Comparison of ENCODE assay signal across 1 cellular context in genomic region chr13:40064154-40064713, GRCh38.
TF ChIP-seq lines count a peak whose summit lies in the region.

No MANE protein-coding gene starts in this region.

TF ChIP-seq in HepG2, 621 proteins besides CTCF, POLR2A, EP300 and RAD21 (continued from another document and continues in another):
- TF ChIP-seq RERE (CRISPR knock-in tag; IDR thresholded peaks at IDR 0.05; ENCODE audit: low read depth) (0 out of 2 replicates have a peak, but pooled peaks have one; percentile 1), ATRX (CRISPR knock-in tag; IDR thresholded peaks at IDR 0.05; ENCODE audit: borderline replicate concordance) (no peak), BCL6 (CRISPR knock-in tag; IDR thresholded peaks at IDR 0.05) (peak; percentile 74), TAF1 (CRISPR knock-in tag; IDR thresholded peaks at IDR 0.05) (no peak), IRF2 (CRISPR knock-in tag; IDR thresholded peaks at IDR 0.05) (0 out of 2 replicates have a peak, but pooled peaks have one; percentile 17), ZNF205 (CRISPR knock-in tag; IDR thresholded peaks at IDR 0.05) (no peak), ISL2 (CRISPR knock-in tag; IDR thresholded peaks at IDR 0.05) (peak; percentile 62; the same call in 1 of the 2 replicates), ARNTL (CRISPR knock-in tag; IDR thresholded peaks at IDR 0.05) (no peak), NCOA2 (CRISPR knock-in tag; IDR thresholded peaks at IDR 0.05) (peak; percentile 15; the same call in 1 of the 2 replicates), PRMT3 (CRISPR knock-in tag; IDR thresholded peaks at IDR 0.05; ENCODE audit: borderline replicate concordance, low read depth) (no peak), ZNF879 (CRISPR knock-in tag; IDR thresholded peaks at IDR 0.05) (no peak), ETV5 (CRISPR knock-in tag; IDR thresholded peaks at IDR 0.05; ENCODE audit: borderline replicate concordance) (peak; percentile 27; the same call in 1 of the 2 replicates), ZNF891 (CRISPR knock-in tag; IDR thresholded peaks at IDR 0.05) (no peak), ZNF556 (CRISPR knock-in tag; IDR thresholded peaks at IDR 0.05; ENCODE audit: borderline replicate concordance) (no peak), ZNF691 (CRISPR knock-in tag; IDR thresholded peaks at IDR 0.05; ENCODE audit: borderline replicate concordance, low read depth) (no peak), ELF3 (CRISPR knock-in tag; IDR thresholded peaks at IDR 0.05) (0 out of 2 replicates have a peak, but pooled peaks have one; percentile 18), ZNF644 (CRISPR knock-in tag; IDR thresholded peaks at IDR 0.05; ENCODE audit: low read depth) (peak; percentile 54; the same call in 1 of the 2 replicates), DNMT3B (CRISPR knock-in tag; conservative IDR thresholded peaks at IDR 0.05) (no peak), ZNF451 (CRISPR knock-in tag; IDR thresholded peaks at IDR 0.05) (no peak), NR2F2 (IDR thresholded peaks at IDR 0.05; ENCODE audit: borderline replicate concordance, low read depth) (peak; percentile 1; the same call in 1 of the 2 replicates), SOX6 (IDR thresholded peaks at IDR 0.05) (no peak), SOX6 (CRISPR knock-in tag; IDR thresholded peaks at IDR 0.05) (peak; percentile 31; the same call in 1 of the 2 replicates), IRF9 (CRISPR knock-in tag; IDR thresholded peaks at IDR 0.05; ENCODE audit: borderline replicate concordance) (no peak), ETS1 (CRISPR knock-in tag; IDR thresholded peaks at IDR 0.05) (no peak), EZH2 (conservative IDR thresholded peaks at IDR 0.05; ENCODE audit: low read depth, low read length) (no peak), FOXP1 (IDR thresholded peaks at IDR 0.05) (no peak), FOXP1 (CRISPR knock-in tag; IDR thresholded peaks at IDR 0.05) (no peak), HCFC1 (IDR thresholded peaks at IDR 0.05; ENCODE audit: low read depth, low read length) (no peak), CCDC6 (CRISPR knock-in tag; IDR thresholded peaks at IDR 0.05) (no peak), ZNF280B (CRISPR knock-in tag; IDR thresholded peaks at IDR 0.05; ENCODE audit: borderline replicate concordance) (no peak), SNAPC4 (CRISPR knock-in tag; IDR thresholded peaks at IDR 0.05) (no peak), ZNF609 (CRISPR knock-in tag; IDR thresholded peaks at IDR 0.05; ENCODE audit: borderline replicate concordance) (no peak), NCOA5 (CRISPR knock-in tag; IDR thresholded peaks at IDR 0.05) (no peak), ZXDC (CRISPR knock-in tag; IDR thresholded peaks at IDR 0.05) (no peak), ERF (CRISPR knock-in tag; IDR thresholded peaks at IDR 0.05) (no peak), GTF2F1 (IDR thresholded peaks at IDR 0.05; ENCODE audit: low read length) (no peak), ZNF792 (CRISPR knock-in tag; IDR thresholded peaks at IDR 0.05) (0 out of 2 replicates have a peak, but pooled peaks have one; percentile 18), ATF7-NPFF (CRISPR knock-in tag; IDR thresholded peaks at IDR 0.05; ENCODE audit: low read depth) (no peak), HNRNPLL (IDR thresholded peaks at IDR 0.05; ENCODE audit: low read depth, low read length, poor library complexity, severe bottlenecking) (no peak)
